In genomic region chr19:19517235-19517619, GRCh38 we compare ENCODE assay signal across 12 cellular contexts. TPM values are rescaled to one million over a fixed set of nuclear protein-coding genes. Genes with fewer than 3 reads are reported as not detected.
DNase-seq lines count a peak whose midpoint lies in the region; ATAC-seq, FAIRE-seq and TF ChIP-seq lines count a peak whose summit lies in the region.
"Had no signal": no experiment of that assay in that cellular context is flagged by ENCODE, and none has a peak within 500 bp of the region (broad histone marks: within the 10 kb centered on the region; RNA-seq: fewer than 3 reads in every experiment).

No MANE protein-coding gene starts in this region.

- H3F3A ChIP-seq in OCI-LY1 (ENCODE audit: insufficient read depth, low read length): no peaks in the 10 kb centered on the region

- FAIRE-seq in H54 (lab: Jason Lieb, UNC): no peak

- H3K4me2 ChIP-seq in OCI-LY1 (ENCODE audit: low read length) (peak overlapping the region; percentile 87), osteoblast (ENCODE audit: insufficient read depth, low read length) (peak overlapping the region; percentile 98)

- no peak overlapping the region for H2AFZ ChIP-seq in OCI-LY1 (ENCODE audit: low read length)
- no peak overlapping the region for H2AFZ ChIP-seq in osteoblast (ENCODE audit: low read length)

- H3K27ac ChIP-seq in OCI-LY1 (ENCODE audit: low read depth, low read length, poor library complexity, severe bottlenecking) (peak overlapping the region; percentile 73), osteoblast (ENCODE audit: low read depth, low read length) (no peak overlapping the region)

- H3K79me2 ChIP-seq in OCI-LY1 (ENCODE audit: insufficient read depth, low read length) (peaks cover 49% of the 10 kb centered on the region), osteoblast (ENCODE audit: insufficient read depth, low read length) (peaks cover 55% of the 10 kb centered on the region)

- H4K20me1 ChIP-seq in OCI-LY1 (ENCODE audit: insufficient read depth, low read length) (no peaks in the 10 kb centered on the region), osteoblast (ENCODE audit: insufficient read depth, low read length) (peaks cover 8% of the 10 kb centered on the region)

- H3K4me1 Mint-ChIP-seq in effector memory CD8-positive, alpha-beta T cell (ENCODE audit: low read depth in 2 of 2): peaks cover 22 to 23% of the 10 kb centered on the region in 2 donors

- no peak for TF ChIP-seq POLR2A in H54 (IDR thresholded peaks at IDR 0.05; ENCODE audit: low read depth, low read length)

- H3K4me1 ChIP-seq in OCI-LY1 (ENCODE audit: insufficient read depth, low read length, severe bottlenecking) (peaks cover 39% of the 10 kb centered on the region), osteoblast (ENCODE audit: insufficient read depth, low read length) (peaks cover 12% of the 10 kb centered on the region)

- no peak for DNase-seq in effector memory CD8-positive, alpha-beta T cell
- DNase-seq in osteoblast (ENCODE audit: insufficient read length, low spot score, missing footprints) (no peak), H54 (ENCODE audit: insufficient read length, low spot score) (no peak), DMS53 treated with DMSO at 0.1 percent for 48 hours (lab: John Stamatoyannopoulos, UW; ENCODE audit: unreplicated experiment) (no peak)
- DNase-seq: amniotic stem cell; islet precursor cell; stimulated activated CD4-positive, alpha-beta T cell treated with anti-CD3 and anti-CD28 coated beads, Interleukin-1b, Interleukin-23, amount 100 ng/mL, for 48 hours had no signal

- H3K27ac Mint-ChIP-seq in effector memory CD8-positive, alpha-beta T cell: peak overlapping the region; percentile 46 to 97

- peak overlapping the region; percentile 84; the same call in 1 of the 2 replicates for H3K4me3 ChIP-seq in GM08714 (ENCODE audit: low read length)
- H3K4me3 ChIP-seq in OCI-LY1 (ENCODE audit: low read depth, low read length, poor library complexity, severe bottlenecking): peak overlapping the region; percentile 95
- peak overlapping the region; percentile 97 for H3K4me3 ChIP-seq in osteoblast (ENCODE audit: insufficient read depth, low read length)

- ATAC-seq in effector memory CD8-positive, alpha-beta T cell (replicated peaks): no peak
- ATAC-seq in HG03439 (IDR thresholded peaks at IDR 0.05; ENCODE audit: unreplicated experiment) (no peak), HG02840 (IDR thresholded peaks at IDR 0.05; ENCODE audit: low FRiP score, unreplicated experiment) (no peak)

- H3K4me3 Mint-ChIP-seq in effector memory CD8-positive, alpha-beta T cell: peak overlapping the region; percentile 93 to 94

- H3K9ac ChIP-seq in OCI-LY1 (ENCODE audit: low read length): peak overlapping the region; percentile 94

- no peak for TF ChIP-seq CTCF in OCI-LY1 (IDR thresholded peaks at IDR 0.05; ENCODE audit: low read length)
- no peak for TF ChIP-seq CTCF in osteoblast (IDR thresholded peaks at IDR 0.05; ENCODE audit: extremely low read depth, low read depth, low read length)

- H3K9me3 ChIP-seq in OCI-LY1 (ENCODE audit: low read length) (no peaks in the 10 kb centered on the region), osteoblast (ENCODE audit: low read depth, low read length) (peaks cover 3% of the 10 kb centered on the region)

- H3K27me3 ChIP-seq in OCI-LY1 (ENCODE audit: insufficient read depth, low read length): no peaks in the 10 kb centered on the region
- H3K27me3 ChIP-seq in osteoblast (ENCODE audit: insufficient read depth, low read length): no peaks in the 10 kb centered on the region
- H3K27me3 ChIP-seq: SJSA1 had no signal

- H3K36me3 Mint-ChIP-seq in effector memory CD8-positive, alpha-beta T cell (ENCODE audit: insufficient read depth): peaks cover 42% of the 10 kb centered on the region

- no peaks in the 10 kb centered on the region for H3K27me3 Mint-ChIP-seq in effector memory CD8-positive, alpha-beta T cell

- peaks cover 25% of the 10 kb centered on the region for H3K36me3 ChIP-seq in OCI-LY1 (ENCODE audit: insufficient read depth, low read length)
- peaks cover 20% of the 10 kb centered on the region for H3K36me3 ChIP-seq in osteoblast (ENCODE audit: insufficient read depth, low read length)

- H3K9me2 ChIP-seq in OCI-LY1 (ENCODE audit: low read depth, low read length): no peaks in the 10 kb centered on the region

- no peaks in the 10 kb centered on the region for H3K9me3 Mint-ChIP-seq in effector memory CD8-positive, alpha-beta T cell

RNA-seq across cellular contexts. Expression of gene NDUFA13, which starts 1.2 kb away (rescaled TPM):
- total RNA-seq in osteoblast: 160 and 202 TPM in 2 replicates

RNA-seq across cellular contexts. Expression of gene TSSK6, which starts 1.9 kb away (rescaled TPM):
- 2.7 and 4.3 TPM in 2 replicates for total RNA-seq in osteoblast

RNA-seq across cellular contexts. Expression of gene YJEFN3, which starts 11.5 kb away (rescaled TPM):
- under 0.01 and 0.29 TPM in 2 replicates for total RNA-seq in osteoblast

RNA-seq across cellular contexts. Expression of gene CILP2, which starts 20.8 kb away (rescaled TPM):
- total RNA-seq in osteoblast: 0.72 and 0.88 TPM in 2 replicates
